19 cellular contexts compared by ENCODE assay signal in genomic region chr3:129460155-129460554, GRCh38. TPM values are rescaled to one million over a fixed set of nuclear protein-coding genes. Genes with fewer than 3 reads are reported as not detected.
A peak's percentile ranks its signal among the peaks of the same experiment; 100 is the strongest.
DNase-seq lines count a peak whose midpoint lies in the region; ATAC-seq and TF ChIP-seq lines count a peak whose summit lies in the region.
"Had no signal": no experiment of that assay in that cellular context is flagged by ENCODE, and none has a peak within 500 bp of the region (broad histone marks: within the 10 kb centered on the region; RNA-seq: fewer than 3 reads in every experiment).

No MANE protein-coding gene starts in this region.

- no peak for TF ChIP-seq CTCF in endothelial cell (IDR thresholded peaks at IDR 0.05; ENCODE audit: unreplicated experiment)

- no peak overlapping the region for H3K27ac Mint-ChIP-seq in endothelial cell (ENCODE audit: unreplicated experiment)

- DNase-seq in SJSA1 (ENCODE audit: low read depth in 1 of 2, low spot score in 2 of 2): no peak
- DNase-seq in endothelial cell (ENCODE audit: low spot score): no peak
- no peak for DNase-seq in G401 (ENCODE audit: low spot score)
- DNase-seq in NCI-H345 (lab: John Stamatoyannopoulos, UW): no peak
- DNase-seq in SKM-1 (lab: John Stamatoyannopoulos, UW; ENCODE audit: unreplicated experiment): no peak
- DNase-seq: DMS79, GDM1, GOT3, KBM-7, MM.1S, NCI-H1105 treated with DMSO at 0.1 percent for 48 hours, NCI-H187 treated with DMSO at 0.1 percent for 48 hours, NCI-H446 treated with DMSO at 0.1 percent for 48 hours, NCI-H748 treated with DMSO at 0.1 percent for 48 hours, RPMI8226 had no signal

- H3K27ac ChIP-seq in ACC112 (ENCODE audit: low read depth, low read length) (peak overlapping the region; percentile 97), SJSA1 (peak overlapping the region; percentile 96; the same call in 1 of the 2 replicates)
- H3K27ac ChIP-seq: C4-2B had no signal

- peak overlapping the region; percentile 2 for H3K4me3 Mint-ChIP-seq in endothelial cell (ENCODE audit: unreplicated experiment)

- H3K4me3 ChIP-seq in ACC112 (ENCODE audit: low read depth, low read length) (no peak overlapping the region), SJSA1 (no peak overlapping the region)

- H3K4me1 Mint-ChIP-seq in endothelial cell (ENCODE audit: unreplicated experiment): peaks cover 12% of the 10 kb centered on the region

- no peak overlapping the region for H2AFZ ChIP-seq in ACC112 (ENCODE audit: low read length, unreplicated experiment)

- H3K36me3 Mint-ChIP-seq in endothelial cell (ENCODE audit: low read depth, unreplicated experiment): peaks cover 10% of the 10 kb centered on the region

- H3K27me3 Mint-ChIP-seq in endothelial cell (ENCODE audit: unreplicated experiment): no peaks in the 10 kb centered on the region

- H3K27me3 ChIP-seq in ACC112 (ENCODE audit: insufficient read depth, low read length): no peaks in the 10 kb centered on the region
- no peaks in the 10 kb centered on the region for H3K27me3 ChIP-seq in SJSA1 (replicated peaks)

- no peaks in the 10 kb centered on the region for H3K79me2 ChIP-seq in ACC112 (ENCODE audit: control insufficient read depth, insufficient read depth, low read length, unreplicated experiment)

- H3K4me1 ChIP-seq in ACC112 (ENCODE audit: control insufficient read depth, insufficient read depth, low read length, unreplicated experiment): peaks cover 16% of the 10 kb centered on the region
- H3K4me1 ChIP-seq in SJSA1 (replicated peaks): peaks cover 25% of the 10 kb centered on the region

- no peaks in the 10 kb centered on the region for H3K36me3 ChIP-seq in ACC112 (ENCODE audit: insufficient read depth, low read length)
- H3K36me3 ChIP-seq in SJSA1: peaks cover 25% of the 10 kb centered on the region

- in situ Hi-C loops in G401 (cut with HindIII; ENCODE audit: low sequenced_read_pairs): no loop called here

- ATAC-seq in HG02981 (IDR thresholded peaks at IDR 0.05; ENCODE audit: unreplicated experiment): peak; percentile 52
- ATAC-seq in HG03439 (IDR thresholded peaks at IDR 0.05; ENCODE audit: unreplicated experiment): no peak

- H3K9me3 ChIP-seq in SJSA1 (replicated peaks): no peaks in the 10 kb centered on the region

- no peaks in the 10 kb centered on the region for H3K9me3 Mint-ChIP-seq in endothelial cell (ENCODE audit: unreplicated experiment)

RNA-seq across cellular contexts. Expression of gene IFT122, which starts 20.1 kb away (rescaled TPM):
- total RNA-seq in SJSA1 (2014; rRNA removed; shearing (Covaris generic)): 13.3 and 14.4 TPM in 2 replicates
- 25.1 TPM for total RNA-seq in endothelial cell (ENCODE audit: unreplicated experiment)
- total RNA-seq in G401 (2014; rRNA removed; shearing (Covaris generic)): 14.6 and 19.9 TPM in 2 replicates

RNA-seq across cellular contexts. Expression of gene MBD4, which starts 20.4 kb away (rescaled TPM):
- total RNA-seq in SJSA1 (2014; rRNA removed; shearing (Covaris generic)): 15.2 and 23.6 TPM in 2 replicates
- 30.6 TPM for total RNA-seq in endothelial cell (ENCODE audit: unreplicated experiment)
- total RNA-seq in G401 (2014; rRNA removed; shearing (Covaris generic)): 14.0 and 18.9 TPM in 2 replicates

RNA-seq across cellular contexts. Expression of gene EFCAB12, which starts 31.7 kb away (rescaled TPM):
- 0.03 TPM in 1 of 2 replicates, not detected in the other for total RNA-seq in SJSA1 (2014; rRNA removed; shearing (Covaris generic))
- total RNA-seq in endothelial cell (ENCODE audit: unreplicated experiment): 0.21 TPM
- total RNA-seq in G401 (2014; rRNA removed; shearing (Covaris generic)): not detected in 2 replicates
